21 cellular contexts compared by ENCODE assay signal in genomic region chr2:103873719-103874359, GRCh38.
DNase-seq lines count a peak whose midpoint lies in the region; ATAC-seq, FAIRE-seq and TF ChIP-seq lines count a peak whose summit lies in the region.
"Had no signal": no experiment of that assay in that cellular context is flagged by ENCODE, and none has a peak within 500 bp of the region (broad histone marks: within the 10 kb centered on the region; RNA-seq: fewer than 3 reads in every experiment).

No MANE protein-coding gene starts in this region.

- peaks cover 18% of the 10 kb centered on the region for H3K4me1 Mint-ChIP-seq in neural crest cell

- TF ChIP-seq CTCF in neural crest cell (conservative IDR thresholded peaks at IDR 0.05) (no peak), D721Med (IDR thresholded peaks at IDR 0.05; ENCODE audit: insufficient read depth, missing control alignments) (no peak)

- peak; percentile 27 for DNase-seq in Caki2 (ENCODE audit: low read depth)
- peak; percentile 39 for DNase-seq in RCC 7860 (ENCODE audit: low spot score)
- DNase-seq in glomerular visceral epithelial cell (ENCODE audit: extremely low spot score), result peak; percentile 41
- no peak for DNase-seq in neural crest cell (ENCODE audit: low read depth, low spot score)
- DNase-seq in D721Med (ENCODE audit: insufficient read length, low spot score), result no peak
- DNase-seq in cerebellar nuclear complex (lab: John Stamatoyannopoulos, UW), result no peak
- DNase-seq in NCI-H524 (lab: John Stamatoyannopoulos, UW), result no peak
- DNase-seq: Calu3; CD4-positive, alpha-beta T cell; DMS79; NCI-H1417; NCI-H187; NCI-H2107; NCI-H345; NCI-H526 treated with DMSO at 0.1 percent for 48 hours; Peyer's patch had no signal

- no peaks in the 10 kb centered on the region for H3K27me3 Mint-ChIP-seq in neural crest cell (ENCODE audit: low read depth)
- H3K27me3 Mint-ChIP-seq: CD4-positive, alpha-beta T cell had no signal

- H3K9me3 Mint-ChIP-seq in neural crest cell, result no peaks in the 10 kb centered on the region

- no peaks in the 10 kb centered on the region for H3K36me3 Mint-ChIP-seq in neural crest cell (ENCODE audit: low read depth)

- H3K27ac Mint-ChIP-seq in neural crest cell (ENCODE audit: unreplicated experiment), result peak overlapping the region; percentile 38
- H3K27ac Mint-ChIP-seq: CD4-positive, alpha-beta T cell had no signal

- peak overlapping the region; percentile 20 for H3K4me3 Mint-ChIP-seq in neural crest cell
- H3K4me3 Mint-ChIP-seq: CD4-positive, alpha-beta T cell had no signal

- in situ Hi-C loops in Caki2 (cut with HindIII; ENCODE audit: low pct_unique_long_range_greater_than_20kb, low sequenced_read_pairs), result no loop called here

- no peak for ATAC-seq in GM18873 (IDR thresholded peaks at IDR 0.05; ENCODE audit: low FRiP score, unreplicated experiment)
- ATAC-seq: Right ventricle myocardium inferior had no signal

- peak; percentile 81 for FAIRE-seq in RCC 7860 (lab: Jason Lieb, UNC)
- no peak for FAIRE-seq in D721Med (lab: Jason Lieb, UNC)
- FAIRE-seq: GM12892, GM18507, H54 had no signal

Comparison
In these comparisons a context has a peak if more than half of its experiments do, and no peak if none do; other contexts are left out.
1. DNase-seq: peak in Caki2 (single experiment), RCC 7860 (single experiment) and glomerular visceral epithelial cell (single experiment); none in neural crest cell (single experiment), D721Med (single experiment), cerebellar nuclear complex (0 of 2) and NCI-H524 (0 of 2).